In the genomic region with DNA sequence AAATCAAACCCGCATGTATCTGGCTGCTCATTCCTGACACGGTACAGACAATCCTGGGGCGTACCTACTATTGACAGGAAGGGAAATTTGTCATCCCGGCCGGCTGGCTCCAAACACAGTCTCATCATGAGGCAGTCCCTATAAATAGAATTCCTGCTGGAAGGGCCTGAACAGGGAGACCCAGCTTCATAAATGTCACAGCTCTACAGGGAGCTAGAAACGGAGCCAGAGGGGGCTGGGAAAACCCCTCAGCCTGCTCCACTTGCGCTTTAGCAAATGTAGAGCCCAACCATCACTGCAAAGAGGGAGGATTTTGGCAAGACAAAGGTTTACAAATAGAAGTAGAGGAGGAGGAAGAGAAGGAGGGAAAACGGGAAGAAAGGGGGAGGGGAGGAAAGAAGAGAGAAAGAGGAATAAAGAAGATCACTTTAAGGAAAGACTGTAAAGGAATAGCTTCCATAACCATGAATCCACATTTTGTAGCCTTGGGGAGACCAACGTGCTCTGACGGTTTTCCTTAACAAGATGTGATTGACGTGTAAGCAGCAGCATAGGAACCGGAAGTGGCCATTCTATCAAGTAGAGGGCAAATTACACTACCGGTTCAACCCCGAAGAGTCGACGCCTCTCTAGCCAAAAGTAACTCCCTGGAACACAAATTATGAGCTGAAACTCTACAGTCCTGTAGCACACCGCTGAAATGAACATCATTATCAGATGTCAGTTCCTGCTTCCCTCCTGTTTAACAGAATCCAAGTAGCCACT, we compare ENCODE assay signal across 11 cellular contexts. TPM values are rescaled to one million over a fixed set of nuclear protein-coding genes. Genes with fewer than 3 reads are reported as not detected.
A peak's percentile ranks its signal among the peaks of the same experiment; 100 is the strongest.
DNase-seq lines count a peak whose midpoint lies in the region; ATAC-seq and TF ChIP-seq lines count a peak whose summit lies in the region.
"Had no signal": no experiment of that assay in that cellular context is flagged by ENCODE, and none has a peak within 500 bp of the region (broad histone marks: within the 10 kb centered on the region; RNA-seq: fewer than 3 reads in every experiment).

No MANE protein-coding gene starts in this region.

- H3K9me3 ChIP-seq in mesodermal cell (ENCODE audit: control insufficient read depth, low read length), result no peaks in the 10 kb centered on the region
- H3K9me3 ChIP-seq in vagina, result no peaks in the 10 kb centered on the region

- no peak for TF ChIP-seq CTCF in fibroblast of mammary gland (conservative IDR thresholded peaks at IDR 0.05; ENCODE audit: control insufficient read depth, insufficient read depth, low read depth, low read length)
- no peak for TF ChIP-seq CTCF in vagina (IDR thresholded peaks at IDR 0.05)

- no peaks in the 10 kb centered on the region for H3K27me3 Mint-ChIP-seq in activated T-cell treated with anti-CD3 and anti-CD28 coated beads, Interleukin-2, amount 50 U/mL, for 4 hours (ENCODE audit: low read depth)

- 72 to 86% methylated on average over 11 to 15 of the region's 17 CpGs for WGBS in mesodermal cell (ENCODE audit: insufficient coverage in 2 of 2), 2 experiments

- H3K36me3 ChIP-seq in mesodermal cell (ENCODE audit: control insufficient read depth, insufficient read depth, low read length) (no peaks in the 10 kb centered on the region), vagina (no peaks in the 10 kb centered on the region)

- intact Hi-C loops in vagina (cut with DNase I), result no loop called here

- H3K4me1 ChIP-seq in mesodermal cell (ENCODE audit: control insufficient read depth, insufficient read depth, low read length, poor library complexity, severe bottlenecking), result peaks cover 12% of the 10 kb centered on the region
- no peaks in the 10 kb centered on the region for H3K4me1 ChIP-seq in vagina

- H3K4me1 Mint-ChIP-seq in activated T-cell treated with anti-CD3 and anti-CD28 coated beads, Interleukin-2, amount 50 U/mL, for 4 hours (ENCODE audit: low read depth), result no peaks in the 10 kb centered on the region

- no peak for TF ChIP-seq POLR2A in vagina (IDR thresholded peaks at IDR 0.05)

- H3K36me3 Mint-ChIP-seq in activated T-cell treated with anti-CD3 and anti-CD28 coated beads, Interleukin-2, amount 50 U/mL, for 4 hours (ENCODE audit: insufficient read depth), result peaks cover 14% of the 10 kb centered on the region

- H3K27me3 ChIP-seq in vagina, result no peaks in the 10 kb centered on the region

- H3K4me3 Mint-ChIP-seq in activated T-cell treated with anti-CD3 and anti-CD28 coated beads, Interleukin-2, amount 50 U/mL, for 4 hours, result no peak overlapping the region

- peak overlapping the region; percentile 81 for H3K27ac ChIP-seq in mesodermal cell (ENCODE audit: low read depth, low read length, severe bottlenecking)
- peak overlapping the region; percentile 31 for H3K27ac ChIP-seq in vagina

- H3K9me3 Mint-ChIP-seq in activated T-cell treated with anti-CD3 and anti-CD28 coated beads, Interleukin-2, amount 50 U/mL, for 4 hours, result no peaks in the 10 kb centered on the region

- peak; percentile 29 to 62 for DNase-seq in NCI-H2081 (lab: John Stamatoyannopoulos, UW)
- DNase-seq in NCI-H2081 treated with DMSO at 0.1 percent for 48 hours (lab: John Stamatoyannopoulos, UW), result no peak
- DNase-seq in fibroblast of mammary gland (ENCODE audit: low read depth), result peak; percentile 58
- no peak for DNase-seq in vagina (ENCODE audit: extremely low spot score in 2 of 2)
- DNase-seq in activated T-cell treated with anti-CD3 and anti-CD28 coated beads, Interleukin-2, amount 50 U/mL, for 4 hours, result no peak
- no peak for DNase-seq in dedifferentiated amniotic fluid mesenchymal stem cell (ENCODE audit: extremely low spot score)
- DNase-seq: 8988T; NCI-H82; stimulated activated CD8-positive, alpha-beta memory T cell treated with anti-CD3 and anti-CD28 coated beads, Interleukin-4, amount 100 ng/mL, for 48 hours had no signal

- H3K4me3 ChIP-seq in fibroblast of mammary gland (ENCODE audit: control insufficient read depth, low read depth, low read length) (no peak overlapping the region), mesodermal cell (ENCODE audit: extremely low read depth, insufficient read depth, low read length, poor library complexity, severe bottlenecking) (no peak overlapping the region), vagina (no peak overlapping the region)

- no peak for ATAC-seq in GM19324 (IDR thresholded peaks at IDR 0.05; ENCODE audit: low FRiP score, unreplicated experiment)
- no peak for ATAC-seq in activated T-cell treated with anti-CD3 and anti-CD28 coated beads, Interleukin-2, amount 50 U/mL, for 4 hours

RNA-seq across cellular contexts. Expression of gene TTN, which starts 56.8 kb away (rescaled TPM):
- 0.52 TPM for polyA plus RNA-seq in mesodermal cell (2013, experiment 1 of 2)
- 0.56 TPM for polyA plus RNA-seq in mesodermal cell (2013, experiment 2 of 2)
- total RNA-seq in vagina, result 2.0 TPM
- total RNA-seq in activated T-cell treated with anti-CD3 and anti-CD28 coated beads, Interleukin-2, amount 50 U/mL, for 4 hours, result under 1 TPM; 0.45 to 0.87 (median 0.78) TPM

Comparison
In these comparisons a context has a peak if more than half of its experiments do, and no peak if none do; other contexts are left out.
1. DNase-seq: peak in NCI-H2081 (2 of 2) and fibroblast of mammary gland (single experiment); none in NCI-H2081 treated with DMSO at 0.1 percent for 48 hours (single experiment), vagina (0 of 2), activated T-cell treated with anti-CD3 and anti-CD28 coated beads, Interleukin-2, amount 50 U/mL, for 4 hours (single experiment) and dedifferentiated amniotic fluid mesenchymal stem cell (single experiment).